ENCODE assay signal across 33 cellular contexts in the genomic region with DNA sequence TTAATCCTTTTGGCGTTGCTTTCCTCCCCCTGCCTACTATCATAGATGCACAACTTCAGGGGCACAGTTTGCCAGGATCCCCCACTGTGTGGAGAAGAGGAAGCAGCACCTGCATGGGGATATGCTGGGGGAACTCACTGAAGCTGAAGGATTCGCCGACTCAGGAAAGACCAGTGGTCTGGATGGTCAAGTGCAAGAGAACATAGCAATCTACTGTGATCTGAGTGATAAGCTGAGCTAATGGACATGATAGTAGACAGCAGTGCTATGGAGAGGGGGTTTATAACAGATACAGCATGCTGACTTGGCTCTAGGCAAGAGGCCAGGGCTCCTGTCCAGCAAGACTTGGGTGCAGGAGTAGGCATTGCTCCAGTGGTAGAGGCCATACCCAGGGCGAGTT.
"Had no signal": no experiment of that assay in that cellular context is flagged by ENCODE, and none has a peak within 500 bp of the region (broad histone marks: within the 10 kb centered on the region; RNA-seq: fewer than 3 reads in every experiment).

No MANE protein-coding gene starts in this region.

- H3K27ac ChIP-seq: adrenal gland, body of pancreas, cardiac muscle cell, colonic mucosa, epithelial cell of prostate, esophagus squamous epithelium, gastroesophageal sphincter, WERI-Rb-1 had no signal

- H3K36me3 ChIP-seq: adrenal gland, cardiac muscle cell, colonic mucosa, esophagus squamous epithelium, WERI-Rb-1 had no signal

- H3K4me3 ChIP-seq: adrenal gland, body of pancreas, cardiac muscle cell, colonic mucosa, esophagus squamous epithelium, gastroesophageal sphincter had no signal

- H3K27me3 ChIP-seq: adrenal gland, body of pancreas, cardiac muscle cell, colonic mucosa, gastroesophageal sphincter had no signal

- FAIRE-seq: endometrium, endothelial cell of umbilical vein had no signal

- DNase-seq: activated B cell treated with CpG ODN at 0.5 μM for 24 hours; activated CD4-positive, alpha-beta memory T cell treated with anti-CD3 and anti-CD28 coated beads for 36 hours; activated CD4-positive, alpha-beta T cell treated with anti-CD3 and anti-CD28 coated beads for 36 hours; activated CD4-positive, alpha-beta T cell treated with anti-CD3 and anti-CD28 coated beads, Interleukin-2, amount 10 ng/mL, durations not matched to agents 24 days and 14 days; activated CD4-positive, CD25-positive, alpha-beta regulatory T cell treated with anti-CD3 and anti-CD28 coated beads, Interleukin-2, amount 50 U/mL, for 72 hours; activated CD8-positive, alpha-beta memory T cell treated with anti-CD3 and anti-CD28 coated beads, Interleukin-2, amount 10 ng/mL, durations not matched to agents 7 days and 5 days; activated CD8-positive, alpha-beta memory T cell treated with anti-CD3 and anti-CD28 coated beads, Interleukin-2, amount 50 U/mL, for 4 hours; activated CD8-positive, alpha-beta T cell treated with anti-CD3 and anti-CD28 coated beads, Interleukin-2, amount 10 ng/mL, durations not matched to agents 7 days and 5 days; activated effector memory CD4-positive, alpha-beta T cell treated with anti-CD3 and anti-CD28 coated beads, Interleukin-2, amount 50 U/mL, for 16 hours; activated naive CD4-positive, alpha-beta T cell treated with anti-CD3 and anti-CD28 coated beads for 36 hours; activated naive CD8-positive, alpha-beta T cell treated with anti-CD3 and anti-CD28 coated beads for 36 hours; activated naive CD8-positive, alpha-beta T cell treated with anti-CD3 and anti-CD28 coated beads, Interleukin-2, amount 50 U/mL, for 24 hours; activated T-cell treated with anti-CD3 and anti-CD28 coated beads, Interleukin-2, amount 50 U/mL, for 1 hour; activated T-cell treated with anti-CD3 and anti-CD28 coated beads, Interleukin-2, amount 50 U/mL, for 48 hours; adrenal gland; amygdala; aorta; body of pancreas; central memory CD4-positive, alpha-beta T cell; cerebellar nuclear complex; colonic mucosa; effector CD8-positive, alpha-beta T cell; esophagus squamous epithelium; foreskin melanocyte; T-helper 1 cell; T-helper 17 cell; T1000; WERI-Rb-1 had no signal

- H3K9me3 ChIP-seq: adrenal gland, body of pancreas, colonic mucosa, esophagus squamous epithelium, gastroesophageal sphincter had no signal

- H3K4me1 ChIP-seq: adrenal gland, body of pancreas, colonic mucosa, esophagus squamous epithelium, gastroesophageal sphincter had no signal

- ATAC-seq: activated CD4-positive, alpha-beta T cell treated with anti-CD3 and anti-CD28 coated beads for 36 hours; activated CD8-positive, alpha-beta memory T cell treated with anti-CD3 and anti-CD28 coated beads, Interleukin-2, amount 10 ng/mL, durations not matched to agents 7 days and 5 days; activated CD8-positive, alpha-beta T cell treated with anti-CD3 and anti-CD28 coated beads, Interleukin-2, amount 10 ng/mL, durations not matched to agents 7 days and 5 days; activated naive CD8-positive, alpha-beta T cell treated with anti-CD3 and anti-CD28 coated beads, Interleukin-2, amount 50 U/mL, for 24 hours; body of pancreas; gastroesophageal sphincter; T-helper 17 cell had no signal
